Comparison of ENCODE assay signal across 8 cellular contexts in genomic region chr16:180921-181667, GRCh38. TPM values are rescaled to one million over a fixed set of nuclear protein-coding genes. Genes with fewer than 3 reads are reported as not detected.
DNase-seq lines count a peak whose midpoint lies in the region; ATAC-seq and TF ChIP-seq lines count a peak whose summit lies in the region.

No MANE protein-coding gene starts in this region.

- dilution Hi-C loops in mammary epithelial cell (cut with HindIII; ENCODE audit: low sequenced_read_pairs), result no loop called here

- H3K4me3 Mint-ChIP-seq in activated B cell treated with CpG ODN at 0.5 μM for 24 hours, result peak overlapping the region; percentile 19

- no peaks in the 10 kb centered on the region for H3K9me2 ChIP-seq in GM23248 (ENCODE audit: insufficient read depth)

- H2AFZ ChIP-seq in GM23248, result no peak overlapping the region
- H2AFZ ChIP-seq in mammary epithelial cell (ENCODE audit: low read depth, low read length), result no peak overlapping the region

- ATAC-seq in activated B cell treated with CpG ODN at 0.5 μM for 24 hours (ENCODE audit: low read depth) (peak; percentile 83), HG03135 (IDR thresholded peaks at IDR 0.05; ENCODE audit: unreplicated experiment) (no peak)

- in situ Hi-C loops in GM23248 (cut with MboI), result loop anchor here (5.0 kb wide), 1 partner anchor 74 kb away; no protein-coding TSS in a partner anchor
- in situ Hi-C loops in mammary epithelial cell (cut with MboI; ENCODE audit: low sequenced_read_pairs in 2 of 2), result no loop called here

- peak overlapping the region; percentile 46 for H3K4me3 ChIP-seq in BE2C (ENCODE audit: low read depth, low read length)
- peak overlapping the region; percentile 56 for H3K4me3 ChIP-seq in GM23248
- H3K4me3 ChIP-seq in mammary epithelial cell (replicated peaks in 1 of 3; ENCODE audit: insufficient read depth in 1 of 3, low read depth in 2 of 3, low read length in 3 of 3), result peak overlapping the region in 2 of 3 experiments; percentile 20 to 33

- WGBS in GM23248 (ENCODE audit: low coverage in 1 of 2, low lambda C conversion rate in 2 of 2, missing lambda C conversion rate in 2 of 2), 2 experiments, result 2% methylated on average over 53 to 61 of the region's 76 CpGs
- 3% methylated on average over 24 of the region's 76 CpGs for WGBS in mammary epithelial cell (ENCODE audit: low coverage, missing lambda C conversion rate)

- no peak overlapping the region for H3K27ac Mint-ChIP-seq in activated B cell treated with CpG ODN at 0.5 μM for 24 hours

- no TSS peak for BruUV-seq in mammary epithelial cell (replicated peaks; lab: Mats Ljungman, UMichigan)

- POLR2A ChIA-PET in activated B cell treated with CpG ODN at 0.5 μM for 24 hours (lab: Charles Lee), result interaction anchor here (1.6 kb wide), 1 partner anchor 48 kb away, joined by 4 read pairs; no protein-coding TSS in a partner anchor

- H3K9ac ChIP-seq in GM23248, result no peak overlapping the region
- H3K9ac ChIP-seq in mammary epithelial cell (ENCODE audit: insufficient read depth, low read length), result no peak overlapping the region

- H3K36me3 ChIP-seq in BE2C, result peaks cover 4% of the 10 kb centered on the region; the same call in 1 of the 2 replicates
- no peaks in the 10 kb centered on the region for H3K36me3 ChIP-seq in GM23248 (ENCODE audit: low read depth)
- no peaks in the 10 kb centered on the region for H3K36me3 ChIP-seq in mammary epithelial cell (ENCODE audit: insufficient read depth, low read length)

- H3K79me2 ChIP-seq in GM23248 (ENCODE audit: insufficient read depth) (no peaks in the 10 kb centered on the region), mammary epithelial cell (ENCODE audit: insufficient read depth, low read length) (no peaks in the 10 kb centered on the region)

- intact Hi-C loops in activated B cell treated with CpG ODN at 0.5 μM for 24 hours (cut with micrococcal nuclease), result loop anchor here (1.0 kb wide), 4 partner anchors 63 to 181 kb away; no protein-coding TSS in a partner anchor
- intact Hi-C loops in mammary epithelial cell (cut with micrococcal nuclease), result loop anchor here (1.0 to 2.0 kb wide), 4 partner anchors 64 to 182 kb away; no protein-coding TSS in a partner anchor

- H4K20me1 ChIP-seq in GM23248 (ENCODE audit: insufficient read depth), result no peaks in the 10 kb centered on the region
- no peaks in the 10 kb centered on the region for H4K20me1 ChIP-seq in mammary epithelial cell (ENCODE audit: insufficient read depth, low read length)

- DNase-seq in BE2C, result peak; percentile 89
- DNase-seq in GM23248, result peak; percentile 81
- peak; percentile 81 for DNase-seq in NCI-H2171 treated with DMSO at 0.1 percent for 48 hours (lab: John Stamatoyannopoulos, UW)
- DNase-seq in activated B cell treated with CpG ODN at 0.5 μM for 24 hours, result peak; percentile 79
- DNase-seq in mammary epithelial cell, result peak; percentile 57
- peak; percentile 66 for DNase-seq in iris pigment epithelial cell (ENCODE audit: low read depth)
- DNase-seq in stimulated activated CD4-positive, alpha-beta T cell treated with anti-CD3 and anti-CD28 coated beads, Interleukin-15, amount 100 ng/mL, for 24 hours, result peak; percentile 89

- H3K4me1 ChIP-seq in BE2C (peaks cover 7% of the 10 kb centered on the region), GM23248 (ENCODE audit: insufficient read depth) (no peaks in the 10 kb centered on the region), mammary epithelial cell (ENCODE audit: insufficient read depth, low read length) (peaks cover 9% of the 10 kb centered on the region)

- peaks cover 41% of the 10 kb centered on the region for H3K27me3 ChIP-seq in BE2C
- peaks cover 30% of the 10 kb centered on the region for H3K27me3 ChIP-seq in GM23248 (replicated peaks; ENCODE audit: insufficient read depth)
- peaks cover 7% of the 10 kb centered on the region for H3K27me3 ChIP-seq in mammary epithelial cell (ENCODE audit: insufficient read depth, low read length)

- H3K9me3 ChIP-seq in BE2C (no peaks in the 10 kb centered on the region), GM23248 (ENCODE audit: low read depth) (no peaks in the 10 kb centered on the region), mammary epithelial cell (replicated peaks; ENCODE audit: insufficient read depth, low read length) (no peaks in the 10 kb centered on the region)

- H3K9me3 Mint-ChIP-seq in activated B cell treated with CpG ODN at 0.5 μM for 24 hours, result no peaks in the 10 kb centered on the region

- TF ChIP-seq CTCF in BE2C (IDR thresholded peaks at IDR 0.05; ENCODE audit: low read depth, low read length) (peak; percentile 87), activated B cell treated with CpG ODN at 0.5 μM for 24 hours (IDR thresholded peaks at IDR 0.05) (peak; percentile 84), mammary epithelial cell (conservative IDR thresholded peaks at IDR 0.05 in 1 of 2, IDR thresholded peaks at IDR 0.05 in 1 of 2; ENCODE audit: extremely low read depth in 1 of 2, insufficient read depth in 1 of 2, low read depth in 1 of 2, low read length in 2 of 2) (peak; percentile 82 to 95)

- CTCF ChIA-PET in activated B cell treated with CpG ODN at 0.5 μM for 24 hours (lab: Charles Lee) (interaction anchor here (1.0 kb wide), 1 partner anchor 18 kb away, joined by 3 read pairs; no protein-coding TSS in a partner anchor), mammary epithelial cell (lab: Charles Lee; ENCODE audit: low non-redundant PET) (no interaction called here)

- H3K4me1 Mint-ChIP-seq in activated B cell treated with CpG ODN at 0.5 μM for 24 hours, result peaks cover 10% of the 10 kb centered on the region

- peaks cover 11% of the 10 kb centered on the region for H3F3A ChIP-seq in GM23248 (ENCODE audit: insufficient read depth)

- H3K36me3 Mint-ChIP-seq in activated B cell treated with CpG ODN at 0.5 μM for 24 hours (ENCODE audit: low read depth), result peaks cover 7% of the 10 kb centered on the region

- peaks cover 11% of the 10 kb centered on the region for H3K27me3 Mint-ChIP-seq in activated B cell treated with CpG ODN at 0.5 μM for 24 hours

- no peak overlapping the region for H3K27ac ChIP-seq in GM23248
- H3K27ac ChIP-seq in mammary epithelial cell (ENCODE audit: insufficient read depth, low read depth, low read length), result no peak overlapping the region

- H3K4me2 ChIP-seq in GM23248 (ENCODE audit: unreplicated experiment) (peak overlapping the region; percentile 67), mammary epithelial cell (ENCODE audit: insufficient read depth, low read depth, low read length) (peak overlapping the region; percentile 78)

RNA-seq across cellular contexts. Expression of gene HBQ1, which starts 0.8 kb away (rescaled TPM):
- polyA plus RNA-seq in BE2C (2012; ENCODE audit: insufficient read depth, insufficient read length, low read depth), result 5.1 TPM
- not detected in 2 replicates for total RNA-seq in GM23248 (2014; rRNA removed; shearing (Covaris generic))
- polyA plus RNA-seq in GM23248 (2016; fragmentation: Nextera tagmentation; extraction: Ambion mirVana), result not detected in 2 replicates
- not detected in 2 replicates for total RNA-seq in activated B cell treated with CpG ODN at 0.5 μM for 24 hours
- 1 to 10 TPM in 1 of 2 donors, not detected in 1; 1.3 TPM for total RNA-seq in mammary epithelial cell
- polyA plus RNA-seq in mammary epithelial cell, result 0.45 TPM
- polyA minus RNA-seq in mammary epithelial cell, result not detected

RNA-seq across cellular contexts. Expression of gene HBA1, which starts 4.6 kb away (rescaled TPM):
- polyA plus RNA-seq in BE2C (2012; ENCODE audit: insufficient read depth, insufficient read length, low read depth), result not detected
- total RNA-seq in GM23248 (2014; rRNA removed; shearing (Covaris generic)), result not detected in 2 replicates
- polyA plus RNA-seq in GM23248 (2016; fragmentation: Nextera tagmentation; extraction: Ambion mirVana), result not detected in 2 replicates
- total RNA-seq in activated B cell treated with CpG ODN at 0.5 μM for 24 hours, result 109 and 111 TPM in 2 replicates
- total RNA-seq in mammary epithelial cell, result 1 to 10 TPM in 1 of 2 donors, not detected in 1; 1.9 TPM
- 1.3 TPM for polyA plus RNA-seq in mammary epithelial cell
- polyA minus RNA-seq in mammary epithelial cell, result not detected

RNA-seq across cellular contexts. Expression of gene HBA2, which starts 8.4 kb away (rescaled TPM):
- polyA plus RNA-seq in BE2C (2012; ENCODE audit: insufficient read depth, insufficient read length, low read depth), result not detected
- total RNA-seq in GM23248 (2014; rRNA removed; shearing (Covaris generic)), result not detected in 2 replicates
- polyA plus RNA-seq in GM23248 (2016; fragmentation: Nextera tagmentation; extraction: Ambion mirVana) (not detected in 2 replicates), mammary epithelial cell (not detected)
- total RNA-seq in activated B cell treated with CpG ODN at 0.5 μM for 24 hours (90.7 and 104 TPM in 2 replicates), mammary epithelial cell (not detected)
- 2.5 TPM for polyA minus RNA-seq in mammary epithelial cell

RNA-seq across cellular contexts. Expression of gene HBM, which starts 15.3 kb away (rescaled TPM):
- not detected for polyA plus RNA-seq in BE2C (2012; ENCODE audit: insufficient read depth, insufficient read length, low read depth)
- total RNA-seq in GM23248 (2014; rRNA removed; shearing (Covaris generic)), result not detected in 2 replicates
- polyA plus RNA-seq in GM23248 (2016; fragmentation: Nextera tagmentation; extraction: Ambion mirVana) (not detected in 2 replicates), mammary epithelial cell (not detected)
- total RNA-seq in activated B cell treated with CpG ODN at 0.5 μM for 24 hours (not detected in 2 replicates), mammary epithelial cell (not detected)
- not detected for polyA minus RNA-seq in mammary epithelial cell

RNA-seq across cellular contexts. Expression of gene HBZ, which starts 28.6 kb away (rescaled TPM):
- not detected for polyA plus RNA-seq in BE2C (2012; ENCODE audit: insufficient read depth, insufficient read length, low read depth)
- total RNA-seq in GM23248 (2014; rRNA removed; shearing (Covaris generic)), result not detected in 2 replicates
- polyA plus RNA-seq in GM23248 (2016; fragmentation: Nextera tagmentation; extraction: Ambion mirVana), result not detected in 2 replicates
- total RNA-seq in activated B cell treated with CpG ODN at 0.5 μM for 24 hours, result not detected in 2 replicates
- total RNA-seq in mammary epithelial cell, result not detected
- not detected for polyA plus RNA-seq in mammary epithelial cell
- not detected for polyA minus RNA-seq in mammary epithelial cell

Comparison
In these comparisons a context has a peak if more than half of its experiments do, and no peak if none do; other contexts are left out.
1. RNA of gene HBA1, which starts 4.6 kb away (total RNA-seq): 109 to 111 TPM in activated B cell treated with CpG ODN at 0.5 μM for 24 hours; 1.9 TPM in mammary epithelial cell and not detected in GM23248; every median in the first group is over 10 times any median in the second.
2. RNA of gene HBA2, which starts 8.4 kb away (total RNA-seq): 90.7 to 104 TPM in activated B cell treated with CpG ODN at 0.5 μM for 24 hours; not detected in GM23248 and not detected in mammary epithelial cell; every median in the first group is over 10 times any median in the second.
3. Peak in every context shown above with its lines, with median percentiles within 50 percentile points of each other: DNase-seq, H3K4me3 ChIP-seq and CTCF ChIP-seq.